ENCODE assay signal across 22 cellular contexts in the genomic region with DNA sequence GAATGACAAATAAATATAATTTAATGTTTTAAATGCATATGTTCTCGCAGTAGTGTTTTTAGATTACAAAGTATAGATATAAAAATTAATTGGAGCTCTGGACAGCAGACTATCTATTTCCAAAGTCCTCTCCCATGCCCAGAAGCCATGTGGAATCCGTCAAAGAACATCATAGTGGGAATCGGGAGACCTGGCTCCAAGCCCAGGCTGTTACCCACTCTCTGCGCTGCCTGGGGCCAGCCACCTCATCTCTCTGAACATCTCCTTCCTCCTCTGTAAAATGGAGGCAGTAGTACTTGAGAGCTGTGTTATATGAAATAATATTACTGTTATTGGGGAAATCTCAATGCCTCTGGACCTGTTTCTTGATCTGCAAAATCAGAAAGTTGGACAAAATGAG. TPM values are rescaled to one million over a fixed set of nuclear protein-coding genes. Genes with fewer than 3 reads are reported as not detected.
A peak's percentile ranks its signal among the peaks of the same experiment; 100 is the strongest.
DNase-seq lines count a peak whose midpoint lies in the region; ATAC-seq, FAIRE-seq and TF ChIP-seq lines count a peak whose summit lies in the region.
"Had no signal": no experiment of that assay in that cellular context is flagged by ENCODE, and none has a peak within 500 bp of the region (broad histone marks: within the 10 kb centered on the region; RNA-seq: fewer than 3 reads in every experiment).

No MANE protein-coding gene starts in this region.

- peaks cover 12% of the 10 kb centered on the region for H3K4me1 Mint-ChIP-seq in MCF 10A (ENCODE audit: insufficient read depth, unreplicated experiment)

- no peaks in the 10 kb centered on the region for H3K27me3 ChIP-seq in breast epithelium
- H3K27me3 ChIP-seq: MG63, SJCRH30 had no signal

- intact Hi-C loops in MCF 10A (cut with micrococcal nuclease) (no loop called here), breast epithelium (cut with DNase I; ENCODE audit: low total_unique reads) (no loop called here), left cardiac atrium (cut with DNase I) (no loop called here)

- no peaks in the 10 kb centered on the region for H3K36me3 ChIP-seq in breast epithelium
- H3K36me3 ChIP-seq: MG63, SJCRH30 had no signal

- H3K36me3 Mint-ChIP-seq in MCF 10A (ENCODE audit: insufficient read depth, unreplicated experiment) = no peaks in the 10 kb centered on the region
- H3K36me3 Mint-ChIP-seq: CD8-positive, alpha-beta T cell had no signal

- TF ChIP-seq CTCF in MCF 10A (IDR thresholded peaks at IDR 0.05; ENCODE audit: unreplicated experiment) = no peak
- no peak for TF ChIP-seq CTCF in breast epithelium (IDR thresholded peaks at IDR 0.05)
- TF ChIP-seq CTCF in epithelial cell of esophagus (IDR thresholded peaks at IDR 0.05; ENCODE audit: insufficient read depth, low read depth, low read length, missing control alignments) = no peak

- no peak overlapping the region for H3K4me3 ChIP-seq in breast epithelium
- no peak overlapping the region for H3K4me3 ChIP-seq in epithelial cell of esophagus (ENCODE audit: low read length)
- H3K4me3 ChIP-seq: MG63, SJCRH30 had no signal

- POLR2A ChIA-PET in MCF 10A (lab: Yijun Ruan, JAX) = interaction anchor here (0.7 kb wide), 1 partner anchor 730 kb away, joined by 4 read pairs; no protein-coding TSS in a partner anchor

- no peak for FAIRE-seq in frontal cortex (lab: Jason Lieb, UNC)
- FAIRE-seq: D721Med, GM12892, H1 had no signal

- H3K4me1 ChIP-seq in breast epithelium = no peaks in the 10 kb centered on the region
- H3K4me1 ChIP-seq: SJCRH30 had no signal

- DNase-seq in MCF 10A (ENCODE audit: unreplicated experiment) (peak; percentile 68), breast epithelium (ENCODE audit: low spot score in 2 of 2) (no peak), SK-N-DZ (ENCODE audit: low spot score) (peak; percentile 60), epithelial cell of esophagus (ENCODE audit: low read depth) (peak; percentile 67), NCI-H345 treated with DMSO at 0.1 percent for 48 hours (lab: John Stamatoyannopoulos, UW; ENCODE audit: unreplicated experiment) (no peak), SW480 (ENCODE audit: low spot score) (no peak), left cardiac atrium (no peak), frontal cortex (ENCODE audit: low spot score in 2 of 2) (no peak)
- DNase-seq: 8988T; CD8-positive, alpha-beta T cell; DMS79; MG63; NCI-H1092; NCI-H146; NCI-H345; NK-92 treated with Interleukin-12 subunit alpha and Interleukin-12 subunit beta, amount 100 ng/mL, for 24 hours; RPMI8226; SJCRH30 had no signal

- H3K9me3 ChIP-seq in breast epithelium = no peaks in the 10 kb centered on the region
- H3K9me3 ChIP-seq: MG63, SJCRH30 had no signal

- H3K4me3 Mint-ChIP-seq in MCF 10A (ENCODE audit: unreplicated experiment) = no peak overlapping the region
- H3K4me3 Mint-ChIP-seq: CD8-positive, alpha-beta T cell had no signal

- CTCF ChIA-PET in MCF 10A (lab: Yijun Ruan, JAX) = interaction anchor here (0.5 to 2.1 kb wide), 5 partner anchors 11 to 538 kb away, joined by 3 to 4 read pairs (median 3); no protein-coding TSS in a partner anchor

- no peak for TF ChIP-seq POLR2A in breast epithelium (IDR thresholded peaks at IDR 0.05)

- BruUV-seq in MCF 10A (replicated peaks; lab: Mats Ljungman, UMichigan) = no TSS peak

- no peak for ATAC-seq in left cardiac atrium
- ATAC-seq: CD8-positive, alpha-beta T cell had no signal

- no peak overlapping the region for H3K27ac Mint-ChIP-seq in MCF 10A (ENCODE audit: low read depth, unreplicated experiment)
- H3K27ac Mint-ChIP-seq: CD8-positive, alpha-beta T cell had no signal

- peaks cover 10% of the 10 kb centered on the region for H3K27me3 Mint-ChIP-seq in MCF 10A (ENCODE audit: insufficient read depth, unreplicated experiment)

- no peaks in the 10 kb centered on the region for H3K9me3 Mint-ChIP-seq in MCF 10A (ENCODE audit: unreplicated experiment)
- H3K9me3 Mint-ChIP-seq: CD8-positive, alpha-beta T cell had no signal

- no peak overlapping the region for H3K27ac ChIP-seq in breast epithelium
- H3K27ac ChIP-seq: KMS-11, SJCRH30 had no signal

RNA-seq across cellular contexts. Expression of a gene that starts 58.1 kb away (rescaled TPM):
- total RNA-seq in MCF 10A (2022) = 61.8 and 73.8 TPM in 2 replicates
- total RNA-seq in breast epithelium = 10 to 100 TPM; 42.9 to 63.2 (median 52.4) TPM
- polyA plus RNA-seq in SK-N-DZ (2014; cell fraction: cytosol; rRNA removed) = 61.6 and 71.9 TPM in 2 replicates
- polyA plus RNA-seq in SK-N-DZ (2014; cell fraction: nucleus; rRNA removed) = 37.6 and 39.9 TPM in 2 replicates
- total RNA-seq in left cardiac atrium = 10 to 100 TPM; 35.2 to 48.3 TPM
- 66.0 TPM for total RNA-seq in frontal cortex

Comparison
In these comparisons a context has a peak if more than half of its experiments do, and no peak if none do; other contexts are left out.
1. DNase-seq: peak in MCF 10A (single experiment), SK-N-DZ (single experiment) and epithelial cell of esophagus (single experiment); none in breast epithelium (0 of 2), NCI-H345 treated with DMSO at 0.1 percent for 48 hours (single experiment), SW480 (single experiment), left cardiac atrium (single experiment) and frontal cortex (0 of 2).